1 cellular context compared by ENCODE assay signal in genomic region chr20:50099565-50099991, GRCh38.
TF ChIP-seq lines count a peak whose summit lies in the region.

No MANE protein-coding gene starts in this region.

TF ChIP-seq in IMR-90, 13 proteins besides CTCF, POLR2A, EP300 and RAD21 (continued from another document):
- TF ChIP-seq NFE2L2 (IDR thresholded peaks at IDR 0.05; ENCODE audit: low read depth, low read length) (no peak), MXI1 (IDR thresholded peaks at IDR 0.05; ENCODE audit: borderline replicate concordance, low read depth, low read length) (no peak), RFX5 (IDR thresholded peaks at IDR 0.05; ENCODE audit: low read depth, low read length) (no peak), FOS (IDR thresholded peaks at IDR 0.05; ENCODE audit: low read depth, low read length) (no peak), SMC3 (IDR thresholded peaks at IDR 0.05; ENCODE audit: low read depth, low read length) (no peak)
